14 cellular contexts compared by ENCODE assay signal in genomic region chr10:131862548-131862947, GRCh38.
"Had no signal": no experiment of that assay in that cellular context is flagged by ENCODE, and none has a peak within 500 bp of the region (broad histone marks: within the 10 kb centered on the region; RNA-seq: fewer than 3 reads in every experiment).

No MANE protein-coding gene starts in this region.

- H3K4me3 ChIP-seq: lower lobe of right lung, pancreas had no signal

- H3K27ac ChIP-seq: brain microvascular endothelial cell, lower lobe of right lung, pancreas had no signal

- H3K4me3 Mint-ChIP-seq: stimulated activated memory B cell treated with anti-CD40 and anti-IgM and Interleukin-4, amounts not matched to agents 10 μg/mL and 1 μg/mL and 100 μg/mL, for 72 hours had no signal

- DNase-seq: activated CD4-positive, alpha-beta T cell treated with anti-CD3 and anti-CD28 coated beads, Interleukin-2, amount 50 U/mL, for 4 hours; activated CD4-positive, CD25-positive, alpha-beta regulatory T cell treated with anti-CD3 and anti-CD28 coated beads, Interleukin-2, amount 50 U/mL, for 72 hours; activated effector memory CD4-positive, alpha-beta T cell treated with Interleukin-2 at 50 U/mL for 16 hours; activated T-cell treated with anti-CD3 and anti-CD28 coated beads, Interleukin-2, amount 50 U/mL, for 1 hour; amniotic stem cell; brain microvascular endothelial cell; hippocampal formation; midbrain; T-helper 2 cell had no signal

- H3K27me3 ChIP-seq: brain microvascular endothelial cell, pancreas had no signal

- H3K9me3 ChIP-seq: lower lobe of right lung, pancreas had no signal

- H3K36me3 Mint-ChIP-seq: activated naive CD4-positive, alpha-beta T cell treated with anti-CD3 and anti-CD28 coated beads, Interleukin-2, amount 50 U/mL, for 72 hours; stimulated activated memory B cell treated with anti-CD40 and anti-IgM and Interleukin-4, amounts not matched to agents 10 μg/mL and 1 μg/mL and 100 μg/mL, for 72 hours had no signal

- ATAC-seq: activated naive CD4-positive, alpha-beta T cell treated with anti-CD3 and anti-CD28 coated beads, Interleukin-2, amount 50 U/mL, for 72 hours; lower lobe of right lung; SK-N-SH treated with all-trans-retinoic acid at 6 μM for 48 hours; stimulated activated memory B cell treated with anti-CD40 and anti-IgM and Interleukin-4, amounts not matched to agents 10 μg/mL and 1 μg/mL and 100 μg/mL, for 72 hours had no signal

- H3K4me1 ChIP-seq: lower lobe of right lung, pancreas had no signal

- H3K9me3 Mint-ChIP-seq: activated naive CD4-positive, alpha-beta T cell treated with anti-CD3 and anti-CD28 coated beads, Interleukin-2, amount 50 U/mL, for 72 hours; stimulated activated memory B cell treated with anti-CD40 and anti-IgM and Interleukin-4, amounts not matched to agents 10 μg/mL and 1 μg/mL and 100 μg/mL, for 72 hours had no signal

- H3K27ac Mint-ChIP-seq: activated naive CD4-positive, alpha-beta T cell treated with anti-CD3 and anti-CD28 coated beads, Interleukin-2, amount 50 U/mL, for 72 hours; stimulated activated memory B cell treated with anti-CD40 and anti-IgM and Interleukin-4, amounts not matched to agents 10 μg/mL and 1 μg/mL and 100 μg/mL, for 72 hours had no signal

- H3K36me3 ChIP-seq: brain microvascular endothelial cell, lower lobe of right lung, pancreas had no signal

- H3K4me1 Mint-ChIP-seq: stimulated activated memory B cell treated with anti-CD40 and anti-IgM and Interleukin-4, amounts not matched to agents 10 μg/mL and 1 μg/mL and 100 μg/mL, for 72 hours had no signal
